ENCODE assay signal across 11 cellular contexts in genomic region chr12:92556141-92556540, GRCh38.
DNase-seq lines count a peak whose midpoint lies in the region; ATAC-seq and TF ChIP-seq lines count a peak whose summit lies in the region.
"Had no signal": no experiment of that assay in that cellular context is flagged by ENCODE, and none has a peak within 500 bp of the region (broad histone marks: within the 10 kb centered on the region; RNA-seq: fewer than 3 reads in every experiment).

No MANE protein-coding gene starts in this region.

- no peaks in the 10 kb centered on the region for H3K36me3 ChIP-seq in SK-N-SH (replicated peaks in 1 of 2; ENCODE audit: control insufficient read depth in 1 of 2, insufficient read depth in 2 of 2, low read length in 1 of 2)
- H3K36me3 ChIP-seq: adrenal gland had no signal

- no peaks in the 10 kb centered on the region for H3K27me3 Mint-ChIP-seq in activated naive CD8-positive, alpha-beta T cell treated with anti-CD3 and anti-CD28 coated beads, Interleukin-2, amount 10 ng/mL, durations not matched to agents 7 days and 5 days

- intact Hi-C loops in posterior vena cava (cut with DNase I): no loop called here

- no peaks in the 10 kb centered on the region for H3K79me2 ChIP-seq in SK-N-SH (ENCODE audit: insufficient read depth)

- H3K9me3 ChIP-seq in SK-N-SH: no peaks in the 10 kb centered on the region
- H3K9me3 ChIP-seq: adrenal gland had no signal

- no peak for TF ChIP-seq RAD21 in SK-N-SH (IDR thresholded peaks at IDR 0.05; ENCODE audit: low read length)

- H3K4me3 ChIP-seq in GM12864 (ENCODE audit: low read depth, low read length) (peak overlapping the region; percentile 65; the same call in 1 of the 2 replicates), SK-N-SH (ENCODE audit: low read depth in 2 of 2, low read length in 1 of 2) (no peak overlapping the region)
- H3K4me3 ChIP-seq: adrenal gland had no signal

- no peak overlapping the region for H3K9ac ChIP-seq in SK-N-SH

- no peak overlapping the region for H3K4me2 ChIP-seq in SK-N-SH

- H3K27ac Mint-ChIP-seq in activated naive CD8-positive, alpha-beta T cell treated with anti-CD3 and anti-CD28 coated beads, Interleukin-2, amount 10 ng/mL, durations not matched to agents 7 days and 5 days: peak overlapping the region; percentile 67

- TF ChIP-seq CTCF in GM12864 (IDR thresholded peaks at IDR 0.05; ENCODE audit: low read depth, low read length, missing control alignments) (no peak), SK-N-SH (IDR thresholded peaks at IDR 0.05) (no peak)

- ATAC-seq in GM19043 (IDR thresholded peaks at IDR 0.05; ENCODE audit: low read depth, unreplicated experiment): peak; percentile 26
- ATAC-seq in HG03095 (IDR thresholded peaks at IDR 0.05; ENCODE audit: unreplicated experiment): peak; percentile 27
- peak; percentile 72 for ATAC-seq in activated naive CD8-positive, alpha-beta T cell treated with anti-CD3 and anti-CD28 coated beads, Interleukin-2, amount 10 ng/mL, durations not matched to agents 7 days and 5 days (ENCODE audit: low read depth)
- no peak for ATAC-seq in HG03439 (IDR thresholded peaks at IDR 0.05; ENCODE audit: unreplicated experiment)

- CTCF ChIA-PET in SK-N-SH (lab: Yijun Ruan, JAX): interaction anchor here (1.0 to 1.4 kb wide), 2 partner anchors 12 to 411 kb away, joined by 3 read pairs; partner anchors contain the start of gene BTG1

- no peak overlapping the region for H2AFZ ChIP-seq in SK-N-SH (ENCODE audit: low read depth)

- no peaks in the 10 kb centered on the region for H3F3A ChIP-seq in SK-N-SH (replicated peaks; ENCODE audit: insufficient read depth)

- WGBS in SK-N-SH (ENCODE audit: low lambda C conversion rate): 80% methylated on average over 1 of the region's 1 CpG

- H3K4me1 ChIP-seq in SK-N-SH (ENCODE audit: control insufficient read depth in 1 of 2, insufficient read depth in 2 of 2, low read depth in 1 of 2, low read length in 1 of 2): peaks cover 0 to 14% of the 10 kb centered on the region in 2 experiments; a peak in 1 of 4 replicates

- H3K4me3 Mint-ChIP-seq in activated naive CD8-positive, alpha-beta T cell treated with anti-CD3 and anti-CD28 coated beads, Interleukin-2, amount 10 ng/mL, durations not matched to agents 7 days and 5 days: peak overlapping the region; percentile 67

- H3K9me3 Mint-ChIP-seq in activated naive CD8-positive, alpha-beta T cell treated with anti-CD3 and anti-CD28 coated beads, Interleukin-2, amount 10 ng/mL, durations not matched to agents 7 days and 5 days: peaks cover 6% of the 10 kb centered on the region

- no peaks in the 10 kb centered on the region for H4K20me1 ChIP-seq in SK-N-SH (ENCODE audit: insufficient read depth)

- no peak for TF ChIP-seq EP300 in SK-N-SH (IDR thresholded peaks at IDR 0.05; ENCODE audit: borderline replicate concordance in 1 of 2, low read depth in 1 of 2, low read length in 1 of 2)

- H3K4me1 Mint-ChIP-seq in activated naive CD8-positive, alpha-beta T cell treated with anti-CD3 and anti-CD28 coated beads, Interleukin-2, amount 10 ng/mL, durations not matched to agents 7 days and 5 days: peaks cover 21% of the 10 kb centered on the region

- H3K9me2 ChIP-seq in SK-N-SH: no peaks in the 10 kb centered on the region

- POLR2A ChIA-PET in activated naive CD8-positive, alpha-beta T cell treated with anti-CD3 and anti-CD28 coated beads, Interleukin-2, amount 10 ng/mL, durations not matched to agents 7 days and 5 days (lab: Charles Lee): interaction anchor here (1.2 to 1.4 kb wide), 3 partner anchors 13 to 411 kb away, joined by 3 to 4 read pairs (median 3); partner anchors contain the start of gene BTG1
- POLR2A ChIA-PET in SK-N-SH (lab: Yijun Ruan, JAX): no interaction called here

- H3K36me3 Mint-ChIP-seq in activated naive CD8-positive, alpha-beta T cell treated with anti-CD3 and anti-CD28 coated beads, Interleukin-2, amount 10 ng/mL, durations not matched to agents 7 days and 5 days: peaks cover 16% of the 10 kb centered on the region

- H3K27ac ChIP-seq in SK-N-SH (ENCODE audit: low read depth in 2 of 2, low read length in 1 of 2): no peak overlapping the region

- DNase-seq in GM12864 (ENCODE audit: low read depth) (no peak), posterior vena cava (ENCODE audit: low spot score) (no peak), NCI-H446 treated with DMSO at 0.1 percent for 48 hours (lab: John Stamatoyannopoulos, UW) (no peak), SK-N-SH (no peak)
- DNase-seq in activated naive CD8-positive, alpha-beta T cell treated with anti-CD3 and anti-CD28 coated beads, Interleukin-2, amount 10 ng/mL, durations not matched to agents 7 days and 5 days: no peak
- DNase-seq: adrenal gland, GOT3, NCI-H510A had no signal

- no peaks in the 10 kb centered on the region for H3K27me3 ChIP-seq in SK-N-SH (ENCODE audit: insufficient read depth)
- H3K27me3 ChIP-seq: adrenal gland had no signal

TF ChIP-seq in SK-N-SH, 30 proteins besides CTCF, POLR2A, EP300 and RAD21:
- TF ChIP-seq FOXM1 (IDR thresholded peaks at IDR 0.05; ENCODE audit: low read depth) (no peak), FOXJ3 (CRISPR knock-in tag; IDR thresholded peaks at IDR 0.05) (no peak), POLR2AphosphoS5 (IDR thresholded peaks at IDR 0.05; ENCODE audit: low read depth, low read length) (no peak)
